In the genomic region with DNA sequence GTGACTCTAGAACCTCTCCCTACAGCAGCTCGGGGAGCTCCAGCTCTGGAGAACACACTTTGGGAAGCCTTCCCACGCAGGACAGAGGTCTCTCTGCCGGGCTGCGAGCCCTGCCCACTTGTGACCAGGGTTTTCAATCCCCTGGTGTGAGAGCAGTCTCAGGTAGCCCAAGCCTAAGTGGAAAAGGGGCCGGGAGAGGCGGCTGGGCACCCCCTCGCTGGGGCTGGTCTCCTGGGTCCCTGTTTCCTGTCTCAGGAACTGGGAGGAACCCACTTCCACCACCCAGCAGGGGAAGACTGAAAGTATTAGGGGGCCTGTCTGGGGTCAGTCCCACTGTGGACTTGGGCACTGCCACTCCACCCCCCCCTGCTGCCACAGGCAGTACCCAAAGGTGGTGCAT, we compare ENCODE assay signal across 22 cellular contexts.
"Had no signal": no experiment of that assay in that cellular context is flagged by ENCODE, and none has a peak within 500 bp of the region (broad histone marks: within the 10 kb centered on the region; RNA-seq: fewer than 3 reads in every experiment).

No MANE protein-coding gene starts in this region.

- H3K36me3 ChIP-seq: brain microvascular endothelial cell had no signal

- H3K4me3 ChIP-seq: dorsolateral prefrontal cortex had no signal

- H3K27me3 ChIP-seq: brain microvascular endothelial cell had no signal

- ATAC-seq: activated CD4-positive, alpha-beta T cell treated with anti-CD3 and anti-CD28 coated beads for 36 hours; activated CD8-positive, alpha-beta T cell treated with anti-CD3 and anti-CD28 coated beads for 36 hours; activated T-cell treated with anti-CD3 and anti-CD28 coated beads, Interleukin-2, amount 50 U/mL, for 4 hours; activated T-helper 17 cell treated with anti-CD3 and anti-CD28 coated beads, Interleukin-2, amount 50 U/mL, for 72 hours; esophagus mucosa had no signal

- DNase-seq: activated CD4-positive, alpha-beta T cell treated with anti-CD3 and anti-CD28 coated beads for 36 hours; activated CD4-positive, alpha-beta T cell treated with anti-CD3 and anti-CD28 coated beads, Interleukin-2, amount 10 ng/mL, durations not matched to agents 24 days and 14 days; activated CD4-positive, alpha-beta T cell treated with anti-CD3 and anti-CD28 coated beads, Interleukin-2, amount 50 U/mL, for 48 hours; activated CD4-positive, CD25-positive, alpha-beta regulatory T cell; activated CD4-positive, CD25-positive, alpha-beta regulatory T cell treated with anti-CD3 and anti-CD28 coated beads, Interleukin-2, amount 50 U/mL, for 72 hours; activated CD8-positive, alpha-beta memory T cell treated with anti-CD3 and anti-CD28 coated beads for 24 hours; activated CD8-positive, alpha-beta T cell treated with anti-CD3 and anti-CD28 coated beads for 36 hours; activated effector memory CD4-positive, alpha-beta T cell treated with Interleukin-2 at 50 U/mL for 16 hours; activated gamma-delta T cell treated with Interleukin-2 at 50 U/mL for 16 hours; activated naive CD4-positive, alpha-beta T cell treated with anti-CD3 and anti-CD28 coated beads, Interleukin-2, amount 50 U/mL, for 16 hours; activated naive CD4-positive, alpha-beta T cell treated with Interleukin-2 at 50 U/mL for 16 hours; activated T-cell treated with anti-CD3 and anti-CD28 coated beads, Interleukin-2, amount 50 U/mL, for 4 hours; amniotic stem cell; brain microvascular endothelial cell; cortex of kidney; dorsolateral prefrontal cortex; effector memory CD4-positive, alpha-beta T cell; foreskin fibroblast; head of caudate nucleus; T-helper 2 cell had no signal

- H3K27ac ChIP-seq: brain microvascular endothelial cell had no signal
